Comparison of ENCODE assay signal across 1 cellular context in the genomic region with DNA sequence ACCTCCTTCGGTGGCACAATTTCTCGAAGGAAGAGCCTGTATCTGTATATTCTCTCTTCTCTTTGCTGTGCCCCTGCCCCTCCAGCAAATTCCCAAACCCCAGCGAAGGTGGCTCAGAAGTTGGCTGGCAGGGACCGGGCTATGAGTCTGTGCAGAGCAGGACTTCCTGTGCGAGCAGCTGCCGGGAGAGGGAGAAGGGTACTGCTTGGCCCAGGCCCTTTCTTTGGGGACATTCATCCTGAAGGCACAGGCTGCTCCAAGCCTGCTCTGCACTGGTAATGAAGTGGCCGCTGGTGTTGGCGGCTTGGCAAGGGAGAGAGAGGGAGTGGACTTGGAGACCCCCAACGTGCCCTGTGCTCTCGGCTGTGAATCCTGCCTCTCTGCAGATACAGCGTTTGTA.
TF ChIP-seq lines count a peak whose summit lies in the region.

No MANE protein-coding gene starts in this region.

TF ChIP-seq in HepG2, 621 proteins besides CTCF, POLR2A, EP300 and RAD21 (continued from another document):
- TF ChIP-seq, protein P1, sequence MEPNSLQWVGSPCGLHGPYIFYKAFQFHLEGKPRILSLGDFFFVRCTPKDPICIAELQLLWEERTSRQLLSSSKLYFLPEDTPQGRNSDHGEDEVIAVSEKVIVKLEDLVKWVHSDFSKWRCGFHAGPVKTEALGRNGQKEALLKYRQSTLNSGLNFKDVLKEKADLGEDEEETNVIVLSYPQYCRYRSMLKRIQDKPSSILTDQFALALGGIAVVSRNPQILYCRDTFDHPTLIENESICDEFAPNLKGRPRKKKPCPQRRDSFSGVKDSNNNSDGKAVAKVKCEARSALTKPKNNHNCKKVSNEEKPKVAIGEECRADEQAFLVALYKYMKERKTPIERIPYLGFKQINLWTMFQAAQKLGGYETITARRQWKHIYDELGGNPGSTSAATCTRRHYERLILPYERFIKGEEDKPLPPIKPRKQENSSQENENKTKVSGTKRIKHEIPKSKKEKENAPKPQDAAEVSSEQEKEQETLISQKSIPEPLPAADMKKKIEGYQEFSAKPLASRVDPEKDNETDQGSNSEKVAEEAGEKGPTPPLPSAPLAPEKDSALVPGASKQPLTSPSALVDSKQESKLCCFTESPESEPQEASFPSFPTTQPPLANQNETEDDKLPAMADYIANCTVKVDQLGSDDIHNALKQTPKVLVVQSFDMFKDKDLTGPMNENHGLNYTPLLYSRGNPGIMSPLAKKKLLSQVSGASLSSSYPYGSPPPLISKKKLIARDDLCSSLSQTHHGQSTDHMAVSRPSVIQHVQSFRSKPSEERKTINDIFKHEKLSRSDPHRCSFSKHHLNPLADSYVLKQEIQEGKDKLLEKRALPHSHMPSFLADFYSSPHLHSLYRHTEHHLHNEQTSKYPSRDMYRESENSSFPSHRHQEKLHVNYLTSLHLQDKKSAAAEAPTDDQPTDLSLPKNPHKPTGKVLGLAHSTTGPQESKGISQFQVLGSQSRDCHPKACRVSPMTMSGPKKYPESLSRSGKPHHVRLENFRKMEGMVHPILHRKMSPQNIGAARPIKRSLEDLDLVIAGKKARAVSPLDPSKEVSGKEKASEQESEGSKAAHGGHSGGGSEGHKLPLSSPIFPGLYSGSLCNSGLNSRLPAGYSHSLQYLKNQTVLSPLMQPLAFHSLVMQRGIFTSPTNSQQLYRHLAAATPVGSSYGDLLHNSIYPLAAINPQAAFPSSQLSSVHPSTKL (CRISPR knock-in tag; IDR thresholded peaks at IDR 0.05): no peak
- TF ChIP-seq, protein P2, sequence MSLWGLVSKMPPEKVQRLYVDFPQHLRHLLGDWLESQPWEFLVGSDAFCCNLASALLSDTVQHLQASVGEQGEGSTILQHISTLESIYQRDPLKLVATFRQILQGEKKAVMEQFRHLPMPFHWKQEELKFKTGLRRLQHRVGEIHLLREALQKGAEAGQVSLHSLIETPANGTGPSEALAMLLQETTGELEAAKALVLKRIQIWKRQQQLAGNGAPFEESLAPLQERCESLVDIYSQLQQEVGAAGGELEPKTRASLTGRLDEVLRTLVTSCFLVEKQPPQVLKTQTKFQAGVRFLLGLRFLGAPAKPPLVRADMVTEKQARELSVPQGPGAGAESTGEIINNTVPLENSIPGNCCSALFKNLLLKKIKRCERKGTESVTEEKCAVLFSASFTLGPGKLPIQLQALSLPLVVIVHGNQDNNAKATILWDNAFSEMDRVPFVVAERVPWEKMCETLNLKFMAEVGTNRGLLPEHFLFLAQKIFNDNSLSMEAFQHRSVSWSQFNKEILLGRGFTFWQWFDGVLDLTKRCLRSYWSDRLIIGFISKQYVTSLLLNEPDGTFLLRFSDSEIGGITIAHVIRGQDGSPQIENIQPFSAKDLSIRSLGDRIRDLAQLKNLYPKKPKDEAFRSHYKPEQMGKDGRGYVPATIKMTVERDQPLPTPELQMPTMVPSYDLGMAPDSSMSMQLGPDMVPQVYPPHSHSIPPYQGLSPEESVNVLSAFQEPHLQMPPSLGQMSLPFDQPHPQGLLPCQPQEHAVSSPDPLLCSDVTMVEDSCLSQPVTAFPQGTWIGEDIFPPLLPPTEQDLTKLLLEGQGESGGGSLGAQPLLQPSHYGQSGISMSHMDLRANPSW (CRISPR knock-in tag; IDR thresholded peaks at IDR 0.05; ENCODE audit: borderline replicate concordance): no peak
- no peak for TF ChIP-seq TMF1 (CRISPR knock-in tag; IDR thresholded peaks at IDR 0.05; ENCODE audit: low read depth)
- no peak for TF ChIP-seq ELF3 (CRISPR knock-in tag; IDR thresholded peaks at IDR 0.05)
- 0 out of 2 replicates have a peak, but pooled peaks have one; percentile 39 for TF ChIP-seq ZNF232 (CRISPR knock-in tag; IDR thresholded peaks at IDR 0.05; ENCODE audit: borderline replicate concordance)
- peak; percentile 56; the same call in 1 of the 2 replicates for TF ChIP-seq ZNF292 (CRISPR knock-in tag; IDR thresholded peaks at IDR 0.05; ENCODE audit: borderline replicate concordance, low read depth)
- no peak for TF ChIP-seq ZNF569 (CRISPR knock-in tag; IDR thresholded peaks at IDR 0.05; ENCODE audit: borderline replicate concordance)
- no peak for TF ChIP-seq ZNF556 (CRISPR knock-in tag; IDR thresholded peaks at IDR 0.05; ENCODE audit: borderline replicate concordance)
